In the genomic region with DNA sequence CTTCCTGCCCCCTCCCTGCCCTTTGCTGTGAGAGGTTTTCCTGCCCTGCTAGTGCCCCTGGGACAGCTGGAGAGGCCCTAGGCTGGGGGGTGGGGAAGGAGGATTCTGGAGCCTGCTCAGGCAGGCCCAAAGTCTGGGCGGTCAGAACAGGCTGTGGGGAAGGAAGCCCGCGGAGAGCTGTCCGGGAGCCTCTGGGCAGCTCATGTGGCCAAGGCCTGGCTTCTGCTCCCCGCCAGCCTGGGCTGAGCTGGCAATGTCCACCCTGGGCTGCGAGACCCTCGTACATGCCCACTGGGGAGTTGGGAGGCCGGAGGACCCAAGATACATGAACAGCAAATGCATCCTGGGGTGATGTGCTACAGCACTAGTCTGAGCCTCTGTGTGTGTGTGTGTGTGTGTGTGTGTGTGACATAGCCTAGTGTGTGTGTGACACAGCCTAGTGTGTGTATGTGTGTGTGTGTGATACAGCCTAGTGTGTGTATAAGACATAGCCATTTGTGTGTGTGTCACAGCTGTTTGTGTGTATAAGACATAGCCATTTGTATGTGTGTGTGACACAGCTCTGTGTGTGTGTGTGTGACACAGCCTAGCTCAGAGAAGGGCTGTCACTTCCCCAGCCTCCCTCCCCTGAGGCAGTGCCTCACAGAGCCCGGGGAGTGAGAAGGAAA, we compare ENCODE assay signal across 13 cellular contexts.
DNase-seq lines count a peak whose midpoint lies in the region; ATAC-seq and TF ChIP-seq lines count a peak whose summit lies in the region.
"Had no signal": no experiment of that assay in that cellular context is flagged by ENCODE, and none has a peak within 500 bp of the region (broad histone marks: within the 10 kb centered on the region; RNA-seq: fewer than 3 reads in every experiment).

No MANE protein-coding gene starts in this region.

- intact Hi-C loops in sciatic nerve (cut with DNase I) = no loop called here

- H3K9me3 ChIP-seq in Karpas-422 (ENCODE audit: low read length) = no peaks in the 10 kb centered on the region
- H3K9me3 ChIP-seq: uterus had no signal

- H4K20me1 ChIP-seq in Karpas-422 (ENCODE audit: insufficient read depth, low read depth, low read length) = no peaks in the 10 kb centered on the region; the same call in 1 of the 2 replicates

- H3K27ac ChIP-seq in foreskin keratinocyte (no peak overlapping the region), Karpas-422 (ENCODE audit: low read length) (no peak overlapping the region)
- H3K27ac ChIP-seq: uterus had no signal

- no peak overlapping the region for H3K9ac ChIP-seq in Karpas-422 (ENCODE audit: low read length)

- peak; percentile 72 for ATAC-seq in foreskin keratinocyte
- peak; percentile 64 for ATAC-seq in sciatic nerve
- ATAC-seq in GM21576 (IDR thresholded peaks at IDR 0.05; ENCODE audit: unreplicated experiment) = no peak

- DNase-seq in DMS79 treated with DMSO at 0.1 percent for 48 hours (lab: John Stamatoyannopoulos, UW) (peak; percentile 37), NCI-H2171 treated with DMSO at 0.1 percent for 48 hours (lab: John Stamatoyannopoulos, UW) (peak; percentile 60), foreskin keratinocyte (peak; percentile 37 to 61), sciatic nerve (ENCODE audit: low spot score) (peak; percentile 76), Karpas-422 (no peak), COR-L47 (lab: John Stamatoyannopoulos, UW) (no peak)
- DNase-seq in activated CD4-positive, alpha-beta T cell treated with anti-CD3 and anti-CD28 coated beads, Interleukin-2, amount 50 U/mL, for 4 hours = no peak
- DNase-seq: activated CD4-positive, alpha-beta T cell treated with anti-CD3 and anti-CD28 coated beads for 48 hours; activated naive CD4-positive, alpha-beta T cell treated with anti-CD3 and anti-CD28 coated beads, Interleukin-2, amount 10 ng/mL, durations not matched to agents 7 days and 5 days; effector CD8-positive, alpha-beta T cell; SHP77 treated with DMSO at 0.1 percent for 48 hours; uterus had no signal

- peaks cover 3% of the 10 kb centered on the region for H3K4me1 ChIP-seq in foreskin keratinocyte
- H3K4me1 ChIP-seq in Karpas-422 (ENCODE audit: low read length) = peaks cover 10% of the 10 kb centered on the region
- H3K4me1 ChIP-seq: uterus had no signal

- no peaks in the 10 kb centered on the region for H3K9me2 ChIP-seq in Karpas-422 (replicated peaks; ENCODE audit: insufficient read depth, low read length)

- TF ChIP-seq CTCF in foreskin keratinocyte (conservative IDR thresholded peaks at IDR 0.05) = no peak

- H3K36me3 ChIP-seq in Karpas-422 (ENCODE audit: insufficient read depth, low read length) = no peaks in the 10 kb centered on the region
- H3K36me3 ChIP-seq: uterus had no signal

- H3K4me2 ChIP-seq in Karpas-422 (ENCODE audit: low read depth, low read length, poor library complexity, severe bottlenecking) = no peak overlapping the region

- no peak overlapping the region for H2AFZ ChIP-seq in Karpas-422 (ENCODE audit: low read length)

- H3K79me2 ChIP-seq in Karpas-422 (ENCODE audit: low read length) = no peaks in the 10 kb centered on the region

- H3K4me3 ChIP-seq in Karpas-422 (ENCODE audit: low read length) = no peak overlapping the region
- H3K4me3 ChIP-seq: uterus had no signal

- peaks cover 8% of the 10 kb centered on the region for H3K27me3 ChIP-seq in foreskin keratinocyte
- H3K27me3 ChIP-seq in Karpas-422 (ENCODE audit: low read length) = no peaks in the 10 kb centered on the region
- H3K27me3 ChIP-seq: uterus had no signal

Comparison
In these comparisons a context has a peak if more than half of its experiments do, and no peak if none do; other contexts are left out.
1. DNase-seq: peak in DMS79 treated with DMSO at 0.1 percent for 48 hours (single experiment), NCI-H2171 treated with DMSO at 0.1 percent for 48 hours (single experiment), foreskin keratinocyte (2 of 2) and sciatic nerve (single experiment); none in activated CD4-positive, alpha-beta T cell treated with anti-CD3 and anti-CD28 coated beads, Interleukin-2, amount 50 U/mL, for 4 hours (0 of 2), Karpas-422 (single experiment) and COR-L47 (single experiment).